ENCODE assay signal across 20 cellular contexts in genomic region chr15:27768731-27769510, GRCh38.
"Had no signal": no experiment of that assay in that cellular context is flagged by ENCODE, and none has a peak within 500 bp of the region (broad histone marks: within the 10 kb centered on the region; RNA-seq: fewer than 3 reads in every experiment).

No MANE protein-coding gene starts in this region.

- H3K4me3 ChIP-seq: heart left ventricle, mucosa of descending colon, spleen, tibial nerve, uterus had no signal

- H3K4me1 Mint-ChIP-seq: activated CD4-positive, alpha-beta T cell treated with anti-CD3 and anti-CD28 coated beads, Interleukin-2, amount 10 ng/mL, durations not matched to agents 7 days and 5 days; activated naive CD4-positive, alpha-beta T cell treated with anti-CD3 and anti-CD28 coated beads, Interleukin-2, amount 10 ng/mL, durations not matched to agents 7 days and 5 days; activated naive CD8-positive, alpha-beta T cell treated with anti-CD3 and anti-CD28 coated beads, Interleukin-2, amount 50 U/mL, for 24 hours; immature natural killer cell; memory B cell had no signal

- H3K36me3 ChIP-seq: heart left ventricle, neutrophil, spleen, tibial nerve, uterus had no signal

- H3K27me3 ChIP-seq: heart left ventricle, neutrophil, spleen, tibial nerve, uterus had no signal

- H3K36me3 Mint-ChIP-seq: activated naive CD4-positive, alpha-beta T cell treated with anti-CD3 and anti-CD28 coated beads, Interleukin-2, amount 10 ng/mL, durations not matched to agents 7 days and 5 days; brain had no signal

- H2AFZ ChIP-seq: parathyroid adenoma had no signal

- DNase-seq: activated CD4-positive, alpha-beta T cell treated with anti-CD3 and anti-CD28 coated beads, Interleukin-2, amount 10 ng/mL, durations not matched to agents 7 days and 5 days; activated CD4-positive, CD25-positive, alpha-beta regulatory T cell; activated CD8-positive, alpha-beta memory T cell treated with anti-CD3 and anti-CD28 coated beads, Interleukin-2, amount 50 U/mL, for 48 hours; activated effector memory CD4-positive, alpha-beta T cell treated with Interleukin-2 at 50 U/mL for 16 hours; activated naive CD4-positive, alpha-beta T cell treated with anti-CD3 and anti-CD28 coated beads, Interleukin-2, amount 10 ng/mL, durations not matched to agents 7 days and 5 days; activated naive CD8-positive, alpha-beta T cell treated with anti-CD3 and anti-CD28 coated beads, Interleukin-2, amount 50 U/mL, for 24 hours; activated T-cell treated with anti-CD3 and anti-CD28 coated beads, Interleukin-2, amount 50 U/mL, for 48 hours; central memory CD4-positive, alpha-beta T cell; heart left ventricle; immature natural killer cell; mucosa of descending colon; naive thymus-derived CD4-positive, alpha-beta T cell; spleen; stimulated activated naive CD4-positive, alpha-beta T cell had no signal

- H3K27me3 Mint-ChIP-seq: activated CD4-positive, alpha-beta T cell treated with anti-CD3 and anti-CD28 coated beads, Interleukin-2, amount 10 ng/mL, durations not matched to agents 7 days and 5 days; activated naive CD4-positive, alpha-beta T cell treated with anti-CD3 and anti-CD28 coated beads, Interleukin-2, amount 10 ng/mL, durations not matched to agents 7 days and 5 days; activated naive CD8-positive, alpha-beta T cell treated with anti-CD3 and anti-CD28 coated beads, Interleukin-2, amount 50 U/mL, for 24 hours; memory B cell had no signal

- H3K4me1 ChIP-seq: heart left ventricle, parathyroid adenoma, spleen, tibial nerve, uterus had no signal

- H3K9ac ChIP-seq: parathyroid adenoma had no signal

- H3K27ac ChIP-seq: heart left ventricle, neutrophil, parathyroid adenoma, spleen, tibial nerve, uterus had no signal

- H3K9me3 Mint-ChIP-seq: activated naive CD8-positive, alpha-beta T cell treated with anti-CD3 and anti-CD28 coated beads, Interleukin-2, amount 50 U/mL, for 24 hours had no signal

- ATAC-seq: activated naive CD8-positive, alpha-beta T cell treated with anti-CD3 and anti-CD28 coated beads, Interleukin-2, amount 50 U/mL, for 24 hours; heart left ventricle; mucosa of descending colon; naive thymus-derived CD4-positive, alpha-beta T cell had no signal

- H3K79me2 ChIP-seq: parathyroid adenoma had no signal

- H3K9me3 ChIP-seq: neutrophil, uterus had no signal

- H3K4me3 Mint-ChIP-seq: activated CD4-positive, alpha-beta T cell treated with anti-CD3 and anti-CD28 coated beads, Interleukin-2, amount 10 ng/mL, durations not matched to agents 7 days and 5 days; activated naive CD4-positive, alpha-beta T cell treated with anti-CD3 and anti-CD28 coated beads, Interleukin-2, amount 10 ng/mL, durations not matched to agents 7 days and 5 days; activated naive CD8-positive, alpha-beta T cell treated with anti-CD3 and anti-CD28 coated beads, Interleukin-2, amount 50 U/mL, for 24 hours; brain; immature natural killer cell; memory B cell; naive thymus-derived CD4-positive, alpha-beta T cell had no signal

- H3K27ac Mint-ChIP-seq: activated CD4-positive, alpha-beta T cell treated with anti-CD3 and anti-CD28 coated beads, Interleukin-2, amount 10 ng/mL, durations not matched to agents 7 days and 5 days; activated naive CD4-positive, alpha-beta T cell treated with anti-CD3 and anti-CD28 coated beads, Interleukin-2, amount 10 ng/mL, durations not matched to agents 7 days and 5 days; activated naive CD8-positive, alpha-beta T cell treated with anti-CD3 and anti-CD28 coated beads, Interleukin-2, amount 50 U/mL, for 24 hours; brain; immature natural killer cell; memory B cell; naive thymus-derived CD4-positive, alpha-beta T cell had no signal
